Comparison of ENCODE assay signal across 15 cellular contexts in genomic region chr13:73535341-73535740, GRCh38.
DNase-seq lines count a peak whose midpoint lies in the region; ATAC-seq, FAIRE-seq and TF ChIP-seq lines count a peak whose summit lies in the region.
"Had no signal": no experiment of that assay in that cellular context is flagged by ENCODE, and none has a peak within 500 bp of the region (broad histone marks: within the 10 kb centered on the region; RNA-seq: fewer than 3 reads in every experiment).

No MANE protein-coding gene starts in this region.

- H3K27ac ChIP-seq in esophagus squamous epithelium (peak overlapping the region in 3 of 4 donors; percentile 64 to 78 (median 74)), skin epidermis (peak overlapping the region in 11 of 21 experiments; percentile 29 to 82 (median 70))
- H3K27ac ChIP-seq: BLaER1 treated with 17β-estradiol and CSF1 and Interleukin-3, amounts not matched to agents 10 nM and 100 nM had no signal

- no peaks in the 10 kb centered on the region for H3K9me3 Mint-ChIP-seq in activated CD8-positive, alpha-beta T cell treated with anti-CD3 and anti-CD28 coated beads for 36 hours
- H3K9me3 Mint-ChIP-seq: CD4-positive, alpha-beta T cell had no signal

- CTCF ChIA-PET in activated CD8-positive, alpha-beta T cell treated with anti-CD3 and anti-CD28 coated beads for 36 hours (lab: Charles Lee): no interaction called here

- 37 to 52% methylated on average over 6 of the region's 6 CpGs for whole genome bisulfite sequencing in esophagus squamous epithelium, 2 donors

- no peaks in the 10 kb centered on the region for H3K4me1 Mint-ChIP-seq in activated CD8-positive, alpha-beta T cell treated with anti-CD3 and anti-CD28 coated beads for 36 hours (ENCODE audit: low read depth)

- ATAC-seq in activated CD8-positive, alpha-beta T cell treated with anti-CD3 and anti-CD28 coated beads for 36 hours: no peak

- H3K4me3 ChIP-seq in bronchial epithelial cell (ENCODE audit: low read depth, low read length): no peak overlapping the region
- H3K4me3 ChIP-seq in esophagus squamous epithelium: no peak overlapping the region
- H3K4me3 ChIP-seq in skin epidermis: no peak overlapping the region
- H3K4me3 ChIP-seq: BLaER1 treated with 17β-estradiol and CSF1 and Interleukin-3, amounts not matched to agents 10 nM and 100 nM; HAP-1 had no signal

- no peak overlapping the region for H3K27ac Mint-ChIP-seq in activated CD8-positive, alpha-beta T cell treated with anti-CD3 and anti-CD28 coated beads for 36 hours
- H3K27ac Mint-ChIP-seq: CD4-positive, alpha-beta T cell had no signal

- intact Hi-C loops in esophagus squamous epithelium (cut with DNase I): no loop called here
- intact Hi-C loops in activated CD8-positive, alpha-beta T cell treated with anti-CD3 and anti-CD28 coated beads for 36 hours (cut with micrococcal nuclease): no loop called here

- no peak for TF ChIP-seq POLR2A in esophagus squamous epithelium (IDR thresholded peaks at IDR 0.05)

- no peaks in the 10 kb centered on the region for H3K27me3 ChIP-seq in bronchial epithelial cell (ENCODE audit: control insufficient read depth, insufficient read depth, low read length)
- no peaks in the 10 kb centered on the region for H3K27me3 ChIP-seq in esophagus squamous epithelium
- H3K27me3 ChIP-seq: BLaER1 treated with 17β-estradiol and CSF1 and Interleukin-3, amounts not matched to agents 10 nM and 100 nM had no signal

- no peak overlapping the region for H3K4me3 Mint-ChIP-seq in activated CD8-positive, alpha-beta T cell treated with anti-CD3 and anti-CD28 coated beads for 36 hours
- H3K4me3 Mint-ChIP-seq: CD4-positive, alpha-beta T cell had no signal

- H3K9me3 ChIP-seq in esophagus squamous epithelium: no peaks in the 10 kb centered on the region
- H3K9me3 ChIP-seq: BLaER1 treated with 17β-estradiol and CSF1 and Interleukin-3, amounts not matched to agents 10 nM and 100 nM; HAP-1 had no signal

- POLR2A ChIA-PET in activated CD8-positive, alpha-beta T cell treated with anti-CD3 and anti-CD28 coated beads for 36 hours (lab: Charles Lee): no interaction called here

- TF ChIP-seq CTCF in bronchial epithelial cell (IDR thresholded peaks at IDR 0.05; ENCODE audit: insufficient read depth, low read length, severe bottlenecking) (no peak), esophagus squamous epithelium (IDR thresholded peaks at IDR 0.05) (no peak)
- no peak for TF ChIP-seq CTCF in activated CD8-positive, alpha-beta T cell treated with anti-CD3 and anti-CD28 coated beads for 36 hours (IDR thresholded peaks at IDR 0.05)

- H3K36me3 Mint-ChIP-seq in activated CD8-positive, alpha-beta T cell treated with anti-CD3 and anti-CD28 coated beads for 36 hours (ENCODE audit: low read depth): no peaks in the 10 kb centered on the region

- H3K36me3 ChIP-seq in bronchial epithelial cell (ENCODE audit: control insufficient read depth, insufficient read depth, low read length) (no peaks in the 10 kb centered on the region), esophagus squamous epithelium (no peaks in the 10 kb centered on the region)
- H3K36me3 ChIP-seq: BLaER1 treated with 17β-estradiol and CSF1 and Interleukin-3, amounts not matched to agents 10 nM and 100 nM; HAP-1 had no signal

- no peak for FAIRE-seq in bronchial epithelial cell (lab: Jason Lieb, UNC)
- FAIRE-seq: H1 had no signal

- peak; percentile 78 for DNase-seq in NCI-H82 (lab: John Stamatoyannopoulos, UW)
- peak; percentile 63 for DNase-seq in bronchial epithelial cell (ENCODE audit: low read depth)
- DNase-seq in esophagus squamous epithelium (lab: John Stamatoyannopoulos, UW): no peak
- no peak for DNase-seq in activated CD8-positive, alpha-beta T cell treated with anti-CD3 and anti-CD28 coated beads for 36 hours
- DNase-seq in NCI-H345 (lab: John Stamatoyannopoulos, UW): no peak
- DNase-seq in activated T-cell treated with anti-CD3 and anti-CD28 coated beads, Interleukin-2, amount 50 U/mL, for 1 hour: no peak
- DNase-seq: 8988T; ACHN; Calu3; CD4-positive, alpha-beta T cell; DMS 273 treated with DMSO at 0.1 percent for 48 hours had no signal

- H3K4me1 ChIP-seq in esophagus squamous epithelium: peaks cover 0 to 41% (median 4%) of the 10 kb centered on the region in 3 donors
- H3K4me1 ChIP-seq: BLaER1 treated with 17β-estradiol and CSF1 and Interleukin-3, amounts not matched to agents 10 nM and 100 nM; HAP-1 had no signal

- H3K27me3 Mint-ChIP-seq in activated CD8-positive, alpha-beta T cell treated with anti-CD3 and anti-CD28 coated beads for 36 hours: no peaks in the 10 kb centered on the region
- H3K27me3 Mint-ChIP-seq: CD4-positive, alpha-beta T cell had no signal

Comparison
In these comparisons a context has a peak if more than half of its experiments do, and no peak if none do; other contexts are left out.
1. DNase-seq: peak in NCI-H82 (single experiment) and bronchial epithelial cell (single experiment); none in esophagus squamous epithelium (single experiment), activated CD8-positive, alpha-beta T cell treated with anti-CD3 and anti-CD28 coated beads for 36 hours (single experiment), NCI-H345 (single experiment) and activated T-cell treated with anti-CD3 and anti-CD28 coated beads, Interleukin-2, amount 50 U/mL, for 1 hour (single experiment).